ENCODE assay signal across 27 cellular contexts in the genomic region with DNA sequence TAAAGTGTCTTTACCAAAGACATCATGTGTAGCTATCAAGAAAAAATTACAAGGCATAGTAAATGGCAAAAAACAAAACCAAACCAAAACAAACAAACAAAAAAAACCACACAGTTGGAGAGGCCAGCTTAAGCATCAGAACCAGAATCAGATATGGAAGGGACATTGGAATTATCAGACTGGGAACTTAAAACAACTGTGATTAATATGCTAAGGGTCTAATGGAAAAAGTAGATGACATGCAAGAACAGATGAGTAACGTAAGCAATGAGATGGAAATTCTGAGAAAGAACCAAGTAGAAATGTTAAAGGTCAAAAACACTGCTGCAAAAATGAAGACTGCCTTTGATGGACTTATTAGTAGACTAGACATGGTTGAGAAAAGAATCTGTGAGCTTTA.
"Had no signal": no experiment of that assay in that cellular context is flagged by ENCODE, and none has a peak within 500 bp of the region (broad histone marks: within the 10 kb centered on the region; RNA-seq: fewer than 3 reads in every experiment).

No MANE protein-coding gene starts in this region.

- ATAC-seq: activated CD4-positive, alpha-beta T cell treated with anti-CD3 and anti-CD28 coated beads for 36 hours; activated naive CD4-positive, alpha-beta T cell treated with anti-CD3 and anti-CD28 coated beads, Interleukin-2, amount 50 U/mL, for 72 hours; activated T-cell treated with anti-CD3 and anti-CD28 coated beads, Interleukin-2, amount 50 U/mL, for 72 hours; esophagus mucosa; SK-N-SH treated with all-trans-retinoic acid at 6 μM for 48 hours had no signal

- H3K4me1 Mint-ChIP-seq: activated CD4-positive, alpha-beta memory T cell treated with anti-CD3 and anti-CD28 coated beads, Interleukin-2, amount 10 ng/mL, durations not matched to agents 7 days and 5 days; activated naive CD4-positive, alpha-beta T cell treated with anti-CD3 and anti-CD28 coated beads, Interleukin-2, amount 10 ng/mL, durations not matched to agents 7 days and 5 days; central memory CD8-positive, alpha-beta T cell had no signal

- H3K4me1 ChIP-seq: ascending aorta had no signal

- FAIRE-seq: bronchial epithelial cell, frontal cortex had no signal

- H3K9me3 ChIP-seq: ascending aorta had no signal

- H3K27me3 ChIP-seq: ascending aorta, brain microvascular endothelial cell, dorsolateral prefrontal cortex had no signal

- H3K4me3 Mint-ChIP-seq: activated CD4-positive, alpha-beta memory T cell treated with anti-CD3 and anti-CD28 coated beads, Interleukin-2, amount 10 ng/mL, durations not matched to agents 7 days and 5 days; activated CD4-positive, alpha-beta T cell treated with anti-CD3 and anti-CD28 coated beads for 36 hours; activated CD4-positive, alpha-beta T cell treated with anti-CD3 and anti-CD28 coated beads, Interleukin-2, amount 10 ng/mL, durations not matched to agents 24 days and 14 days; activated naive CD4-positive, alpha-beta T cell treated with anti-CD3 and anti-CD28 coated beads, Interleukin-2, amount 10 ng/mL, durations not matched to agents 7 days and 5 days; activated T-cell treated with anti-CD3 and anti-CD28 coated beads, Interleukin-2, amount 50 U/mL, for 24 hours; activated T-cell treated with anti-CD3 and anti-CD28 coated beads, Interleukin-2, amount 50 U/mL, for 72 hours; central memory CD8-positive, alpha-beta T cell; dendritic cell treated with granulocyte-macrophage colony-stimulating factor and Interleukin-4, amounts not matched to agents 40 ng/mL and 50 ng/mL, for 4 days; endodermal cell had no signal

- H3K36me3 ChIP-seq: ascending aorta, brain microvascular endothelial cell had no signal

- H3K9me3 Mint-ChIP-seq: activated CD4-positive, alpha-beta memory T cell treated with anti-CD3 and anti-CD28 coated beads, Interleukin-2, amount 10 ng/mL, durations not matched to agents 7 days and 5 days; activated CD4-positive, alpha-beta T cell treated with anti-CD3 and anti-CD28 coated beads, Interleukin-2, amount 10 ng/mL, durations not matched to agents 24 days and 14 days; activated naive CD4-positive, alpha-beta T cell treated with anti-CD3 and anti-CD28 coated beads, Interleukin-2, amount 10 ng/mL, durations not matched to agents 7 days and 5 days; activated naive CD4-positive, alpha-beta T cell treated with anti-CD3 and anti-CD28 coated beads, Interleukin-2, amount 50 U/mL, for 72 hours; activated T-cell treated with anti-CD3 and anti-CD28 coated beads, Interleukin-2, amount 50 U/mL, for 24 hours; activated T-cell treated with anti-CD3 and anti-CD28 coated beads, Interleukin-2, amount 50 U/mL, for 72 hours; central memory CD8-positive, alpha-beta T cell; dendritic cell treated with granulocyte-macrophage colony-stimulating factor and Interleukin-4, amounts not matched to agents 40 ng/mL and 50 ng/mL, for 4 days; endodermal cell had no signal

- H3K36me3 Mint-ChIP-seq: activated naive CD4-positive, alpha-beta T cell treated with anti-CD3 and anti-CD28 coated beads, Interleukin-2, amount 10 ng/mL, durations not matched to agents 7 days and 5 days; activated naive CD4-positive, alpha-beta T cell treated with anti-CD3 and anti-CD28 coated beads, Interleukin-2, amount 50 U/mL, for 72 hours had no signal

- DNase-seq: activated CD4-positive, alpha-beta memory T cell treated with anti-CD3 and anti-CD28 coated beads, Interleukin-2, amount 10 ng/mL, durations not matched to agents 7 days and 5 days; activated CD4-positive, alpha-beta T cell treated with anti-CD3 and anti-CD28 coated beads for 36 hours; activated CD4-positive, alpha-beta T cell treated with anti-CD3 and anti-CD28 coated beads, Interleukin-2, amount 10 ng/mL, durations not matched to agents 24 days and 14 days; activated CD4-positive, CD25-positive, alpha-beta regulatory T cell; activated CD4-positive, CD25-positive, alpha-beta regulatory T cell treated with anti-CD3 and anti-CD28 coated beads, Interleukin-2, amount 50 U/mL, for 72 hours; activated CD8-positive, alpha-beta memory T cell treated with anti-CD3 and anti-CD28 coated beads, Interleukin-2, amount 50 U/mL, for 48 hours; activated gamma-delta T cell; activated naive CD4-positive, alpha-beta T cell; activated naive CD4-positive, alpha-beta T cell treated with anti-CD3 and anti-CD28 coated beads, Interleukin-2, amount 10 ng/mL, durations not matched to agents 7 days and 5 days; activated T-cell treated with anti-CD3 and anti-CD28 coated beads for 4 hours; activated T-cell treated with anti-CD3 and anti-CD28 coated beads, Interleukin-2, amount 50 U/mL, for 24 hours; activated T-cell treated with anti-CD3 and anti-CD28 coated beads, Interleukin-2, amount 50 U/mL, for 72 hours; brain microvascular endothelial cell; dorsolateral prefrontal cortex; effector memory CD4-positive, alpha-beta T cell; endodermal cell; foreskin fibroblast; T-helper 2 cell had no signal

- H3K27ac Mint-ChIP-seq: activated CD4-positive, alpha-beta memory T cell treated with anti-CD3 and anti-CD28 coated beads, Interleukin-2, amount 10 ng/mL, durations not matched to agents 7 days and 5 days; activated CD4-positive, alpha-beta T cell treated with anti-CD3 and anti-CD28 coated beads for 36 hours; activated CD4-positive, alpha-beta T cell treated with anti-CD3 and anti-CD28 coated beads, Interleukin-2, amount 10 ng/mL, durations not matched to agents 24 days and 14 days; activated naive CD4-positive, alpha-beta T cell treated with anti-CD3 and anti-CD28 coated beads, Interleukin-2, amount 10 ng/mL, durations not matched to agents 7 days and 5 days; activated naive CD4-positive, alpha-beta T cell treated with anti-CD3 and anti-CD28 coated beads, Interleukin-2, amount 50 U/mL, for 72 hours; activated T-cell treated with anti-CD3 and anti-CD28 coated beads, Interleukin-2, amount 50 U/mL, for 24 hours; activated T-cell treated with anti-CD3 and anti-CD28 coated beads, Interleukin-2, amount 50 U/mL, for 72 hours; dendritic cell treated with granulocyte-macrophage colony-stimulating factor and Interleukin-4, amounts not matched to agents 40 ng/mL and 50 ng/mL, for 4 days; endodermal cell had no signal

- H3K27ac ChIP-seq: ascending aorta, brain microvascular endothelial cell, dorsolateral prefrontal cortex had no signal

- H3K4me3 ChIP-seq: ascending aorta, coronary artery, dorsolateral prefrontal cortex had no signal
